Comparison of ENCODE assay signal across 8 cellular contexts in the genomic region with DNA sequence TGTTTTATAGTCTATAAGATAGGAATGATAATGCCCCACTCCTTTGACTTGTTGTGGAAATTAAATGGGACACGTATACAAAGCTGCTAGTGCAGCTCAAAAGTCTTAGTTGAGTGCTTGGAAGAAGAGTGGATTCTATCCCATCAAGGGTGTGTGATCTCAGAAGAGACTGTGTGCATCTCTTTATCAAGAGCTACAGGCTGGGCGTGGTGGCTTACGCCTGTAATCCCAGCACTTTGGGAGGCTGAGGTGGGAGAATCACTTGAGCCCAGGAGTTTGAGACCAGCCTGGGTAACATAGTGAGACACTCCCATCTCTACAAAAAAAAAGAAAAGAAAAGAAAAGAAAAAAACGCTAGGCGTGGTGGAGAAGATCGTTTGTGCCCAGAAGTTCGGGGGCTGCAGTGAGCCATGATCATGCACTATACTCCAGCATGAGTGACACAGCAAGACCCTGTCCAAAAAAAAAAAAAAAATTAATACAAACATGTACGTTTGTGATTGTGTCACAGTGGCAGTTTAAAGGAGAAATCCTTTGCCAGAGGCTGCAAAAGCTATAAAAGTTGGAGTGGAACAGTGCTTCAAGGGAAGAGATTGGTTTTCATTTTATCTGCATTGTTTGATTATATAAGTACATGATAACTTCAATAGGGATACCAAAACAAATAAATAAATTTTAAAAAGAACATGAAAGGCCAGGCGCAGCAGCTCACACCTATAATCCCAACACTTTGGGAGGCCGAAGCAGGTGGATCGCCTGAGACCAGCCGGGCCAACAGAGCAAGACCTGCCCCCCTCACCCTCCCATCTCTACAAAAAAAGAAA. TPM values are rescaled to one million over a fixed set of nuclear protein-coding genes. Genes with fewer than 3 reads are reported as not detected.
DNase-seq lines count a peak whose midpoint lies in the region; ATAC-seq and TF ChIP-seq lines count a peak whose summit lies in the region.

No MANE protein-coding gene starts in this region.

- peak overlapping the region; percentile 95 for H3K4me2 ChIP-seq in SK-N-SH

- ATAC-seq in SK-N-SH treated with all-trans-retinoic acid at 6 μM for 48 hours (no peak), HG02884 (IDR thresholded peaks at IDR 0.05; ENCODE audit: unreplicated experiment) (no peak), GM19395 (IDR thresholded peaks at IDR 0.05; ENCODE audit: unreplicated experiment) (no peak)
- ATAC-seq in activated T-cell treated with anti-CD3 and anti-CD28 coated beads, Interleukin-2, amount 50 U/mL, for 72 hours (replicated peaks in 1 of 2) = no peak

- H3K36me3 ChIP-seq in SK-N-SH (replicated peaks in 1 of 2; ENCODE audit: control insufficient read depth in 1 of 2, insufficient read depth in 2 of 2, low read length in 1 of 2) (peaks cover 0 to 3% of the 10 kb centered on the region in 2 experiments), iPS-20b (ENCODE audit: insufficient read depth, low read depth, low read length) (no peaks in the 10 kb centered on the region)

- peaks cover 24 to 26% of the 10 kb centered on the region in 2 experiments; a peak in 3 of 4 replicates for H3K4me1 ChIP-seq in SK-N-SH (ENCODE audit: control insufficient read depth in 1 of 2, insufficient read depth in 2 of 2, low read depth in 1 of 2, low read length in 1 of 2)
- H3K4me1 ChIP-seq in iPS-20b (ENCODE audit: insufficient read depth, low read length) = peaks cover 19% of the 10 kb centered on the region

- DNase-seq in SK-N-SH = no peak
- DNase-seq in activated T-cell treated with anti-CD3 and anti-CD28 coated beads, Interleukin-2, amount 50 U/mL, for 72 hours = peak in 1 of 2 donors; percentile 10
- no peak for DNase-seq in substantia nigra (lab: John Stamatoyannopoulos, UW)
- DNase-seq in stimulated activated naive CD4-positive, alpha-beta T cell (lab: John Stamatoyannopoulos, UW) = no peak

- POLR2A ChIA-PET in SK-N-SH (lab: Yijun Ruan, JAX) = interaction anchor here (0.7 kb wide), 1 partner anchor 10 kb away, joined by 3 read pairs; no protein-coding TSS in a partner anchor

- H3K9me2 ChIP-seq in SK-N-SH = no peaks in the 10 kb centered on the region

- H3K4me1 Mint-ChIP-seq in activated T-cell treated with anti-CD3 and anti-CD28 coated beads, Interleukin-2, amount 50 U/mL, for 72 hours (ENCODE audit: low read depth) = peaks cover 56% of the 10 kb centered on the region

- peaks cover 0 to 2% of the 10 kb centered on the region in 2 donors for H3K36me3 Mint-ChIP-seq in activated T-cell treated with anti-CD3 and anti-CD28 coated beads, Interleukin-2, amount 50 U/mL, for 72 hours (ENCODE audit: insufficient read depth in 2 of 2)

- no peaks in the 10 kb centered on the region for H3K9me3 Mint-ChIP-seq in activated T-cell treated with anti-CD3 and anti-CD28 coated beads, Interleukin-2, amount 50 U/mL, for 72 hours

- H3K9ac ChIP-seq in SK-N-SH (peak overlapping the region; percentile 82), iPS-20b (ENCODE audit: low read depth, low read length) (peak overlapping the region; percentile 85; the same call in 1 of the 2 replicates)

- H3K27me3 Mint-ChIP-seq in activated T-cell treated with anti-CD3 and anti-CD28 coated beads, Interleukin-2, amount 50 U/mL, for 72 hours (ENCODE audit: low read depth) = no peaks in the 10 kb centered on the region

- TF ChIP-seq RAD21 in SK-N-SH (IDR thresholded peaks at IDR 0.05; ENCODE audit: low read length) = no peak

- H3K9me3 ChIP-seq in SK-N-SH (no peaks in the 10 kb centered on the region), iPS-20b (ENCODE audit: insufficient read depth, low read depth, low read length) (no peaks in the 10 kb centered on the region)

- CTCF ChIA-PET in SK-N-SH (lab: Yijun Ruan, JAX) = interaction anchor here (1.0 to 3.0 kb wide), 6 partner anchors 42 to 376 kb away, joined by 3 to 12 read pairs (median 4); a partner anchor contains a TSS

- TF ChIP-seq EP300 in SK-N-SH (IDR thresholded peaks at IDR 0.05; ENCODE audit: borderline replicate concordance in 1 of 2, low read depth in 1 of 2, low read length in 1 of 2) = no peak

- TF ChIP-seq CTCF in SK-N-SH (IDR thresholded peaks at IDR 0.05) = no peak

- peak overlapping the region; percentile 98 for H3K27ac Mint-ChIP-seq in activated T-cell treated with anti-CD3 and anti-CD28 coated beads, Interleukin-2, amount 50 U/mL, for 72 hours

- H4K20me1 ChIP-seq in SK-N-SH (ENCODE audit: insufficient read depth) = no peaks in the 10 kb centered on the region

- peak overlapping the region; percentile 94 to 95 for H3K4me3 Mint-ChIP-seq in activated T-cell treated with anti-CD3 and anti-CD28 coated beads, Interleukin-2, amount 50 U/mL, for 72 hours

- H3K27ac ChIP-seq in SK-N-SH (ENCODE audit: low read depth in 2 of 2, low read length in 1 of 2) (peak overlapping the region; percentile 75 to 88; a peak in 3 of 4 replicates), iPS-20b (ENCODE audit: low read length) (no peak overlapping the region), substantia nigra (ENCODE audit: low read depth, low read length, poor library complexity, severe bottlenecking) (peak overlapping the region; percentile 86)

- H3K27me3 ChIP-seq in SK-N-SH (ENCODE audit: insufficient read depth) (no peaks in the 10 kb centered on the region), iPS-20b (ENCODE audit: insufficient read depth, low read length) (no peaks in the 10 kb centered on the region)

- H3K79me2 ChIP-seq in SK-N-SH (ENCODE audit: insufficient read depth) = peaks cover 21% of the 10 kb centered on the region

- H3K4me3 ChIP-seq in SK-N-SH (ENCODE audit: low read depth in 2 of 2, low read length in 1 of 2) = peak overlapping the region; percentile 66 to 80
- H3K4me3 ChIP-seq in iPS-20b (ENCODE audit: low read length) = peak overlapping the region; percentile 76

- H2AFZ ChIP-seq in SK-N-SH (ENCODE audit: low read depth) = peak overlapping the region; percentile 99

- 83% methylated on average over 12 of the region's 12 CpGs for WGBS in SK-N-SH (ENCODE audit: low lambda C conversion rate)

- peaks cover 26% of the 10 kb centered on the region for H3F3A ChIP-seq in SK-N-SH (replicated peaks; ENCODE audit: insufficient read depth)

TF ChIP-seq in SK-N-SH, 30 proteins besides CTCF, POLR2A, EP300 and RAD21 (continues in another document):
- no peak for TF ChIP-seq TCF12 (IDR thresholded peaks at IDR 0.05)
- no peak for TF ChIP-seq TAF1 (IDR thresholded peaks at IDR 0.05; ENCODE audit: borderline replicate concordance, low read depth, low read length)
- TF ChIP-seq NFIC (IDR thresholded peaks at IDR 0.05; ENCODE audit: borderline replicate concordance) = no peak
- TF ChIP-seq FOXJ3 (CRISPR knock-in tag; IDR thresholded peaks at IDR 0.05) = no peak
- no peak for TF ChIP-seq ELF1 (IDR thresholded peaks at IDR 0.05)
- no peak for TF ChIP-seq MXI1 (IDR thresholded peaks at IDR 0.05; ENCODE audit: low read depth, low read length)
- TF ChIP-seq FOXM1 (IDR thresholded peaks at IDR 0.05; ENCODE audit: low read depth) = no peak
- TF ChIP-seq RFX5 (IDR thresholded peaks at IDR 0.05; ENCODE audit: low read length) = no peak
- TF ChIP-seq YY1 (IDR thresholded peaks at IDR 0.05; ENCODE audit: low read depth) = no peak
- TF ChIP-seq TEAD4 (IDR thresholded peaks at IDR 0.05; ENCODE audit: borderline replicate concordance, insufficient read depth) = no peak
- no peak for TF ChIP-seq RCOR1 (IDR thresholded peaks at IDR 0.05; ENCODE audit: low read length)
- TF ChIP-seq, protein P1, sequence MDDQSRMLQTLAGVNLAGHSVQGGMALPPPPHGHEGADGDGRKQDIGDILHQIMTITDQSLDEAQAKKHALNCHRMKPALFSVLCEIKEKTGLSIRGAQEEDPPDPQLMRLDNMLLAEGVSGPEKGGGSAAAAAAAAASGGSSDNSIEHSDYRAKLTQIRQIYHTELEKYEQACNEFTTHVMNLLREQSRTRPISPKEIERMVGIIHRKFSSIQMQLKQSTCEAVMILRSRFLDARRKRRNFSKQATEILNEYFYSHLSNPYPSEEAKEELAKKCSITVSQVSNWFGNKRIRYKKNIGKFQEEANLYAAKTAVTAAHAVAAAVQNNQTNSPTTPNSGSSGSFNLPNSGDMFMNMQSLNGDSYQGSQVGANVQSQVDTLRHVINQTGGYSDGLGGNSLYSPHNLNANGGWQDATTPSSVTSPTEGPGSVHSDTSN (IDR thresholded peaks at IDR 0.05) = no peak

TF ChIP-seq in SK-N-SH treated with all-trans-retinoic acid at 6 μM for 48 hours, 23 proteins besides CTCF, POLR2A, EP300 and RAD21:
- TF ChIP-seq SNAI2 (CRISPR knock-in tag; IDR thresholded peaks at IDR 0.05) (no peak), TOX (CRISPR knock-in tag; IDR thresholded peaks at IDR 0.05; ENCODE audit: borderline replicate concordance) (no peak), GLIS3 (CRISPR knock-in tag; IDR thresholded peaks at IDR 0.05) (no peak), RARB (CRISPR knock-in tag; IDR thresholded peaks at IDR 0.05) (no peak)
- TF ChIP-seq, protein P2, sequence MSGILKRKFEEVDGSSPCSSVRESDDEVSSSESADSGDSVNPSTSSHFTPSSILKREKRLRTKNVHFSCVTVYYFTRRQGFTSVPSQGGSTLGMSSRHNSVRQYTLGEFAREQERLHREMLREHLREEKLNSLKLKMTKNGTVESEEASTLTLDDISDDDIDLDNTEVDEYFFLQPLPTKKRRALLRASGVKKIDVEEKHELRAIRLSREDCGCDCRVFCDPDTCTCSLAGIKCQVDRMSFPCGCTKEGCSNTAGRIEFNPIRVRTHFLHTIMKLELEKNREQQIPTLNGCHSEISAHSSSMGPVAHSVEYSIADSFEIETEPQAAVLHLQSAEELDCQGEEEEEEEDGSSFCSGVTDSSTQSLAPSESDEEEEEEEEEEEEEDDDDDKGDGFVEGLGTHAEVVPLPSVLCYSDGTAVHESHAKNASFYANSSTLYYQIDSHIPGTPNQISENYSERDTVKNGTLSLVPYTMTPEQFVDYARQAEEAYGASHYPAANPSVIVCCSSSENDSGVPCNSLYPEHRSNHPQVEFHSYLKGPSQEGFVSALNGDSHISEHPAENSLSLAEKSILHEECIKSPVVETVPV (CRISPR knock-in tag; IDR thresholded peaks at IDR 0.05) = no peak

RNA-seq across cellular contexts. Expression of a gene that starts 0.9 kb away (rescaled TPM):
- 11.5 and 14.9 TPM in 2 replicates for polyA plus RNA-seq in SK-N-SH (2012; rRNA removed)
- 14.2 and 15.7 TPM in 2 replicates for polyA plus RNA-seq in SK-N-SH (2012; cell fraction: cytosol; rRNA removed)
- polyA plus RNA-seq in SK-N-SH (2012; cell fraction: nucleus; rRNA removed) = 11.0 and 18.3 TPM in 2 replicates
- total RNA-seq in activated T-cell treated with anti-CD3 and anti-CD28 coated beads, Interleukin-2, amount 50 U/mL, for 72 hours = 10 to 100 TPM; 22.2 to 31.5 TPM

RNA-seq across cellular contexts. Expression of a gene that starts 38.9 kb away (rescaled TPM):
- 0.03 TPM in 1 of 2 replicates, not detected in the other for polyA plus RNA-seq in SK-N-SH (2012; rRNA removed)
- 0.01 and 0.04 TPM in 2 replicates for polyA plus RNA-seq in SK-N-SH (2012; cell fraction: cytosol; rRNA removed)
- 0.07 and 0.14 TPM in 2 replicates for polyA plus RNA-seq in SK-N-SH (2012; cell fraction: nucleus; rRNA removed)
- not detected for total RNA-seq in activated T-cell treated with anti-CD3 and anti-CD28 coated beads, Interleukin-2, amount 50 U/mL, for 72 hours
